22 cellular contexts compared by ENCODE assay signal in the genomic region with DNA sequence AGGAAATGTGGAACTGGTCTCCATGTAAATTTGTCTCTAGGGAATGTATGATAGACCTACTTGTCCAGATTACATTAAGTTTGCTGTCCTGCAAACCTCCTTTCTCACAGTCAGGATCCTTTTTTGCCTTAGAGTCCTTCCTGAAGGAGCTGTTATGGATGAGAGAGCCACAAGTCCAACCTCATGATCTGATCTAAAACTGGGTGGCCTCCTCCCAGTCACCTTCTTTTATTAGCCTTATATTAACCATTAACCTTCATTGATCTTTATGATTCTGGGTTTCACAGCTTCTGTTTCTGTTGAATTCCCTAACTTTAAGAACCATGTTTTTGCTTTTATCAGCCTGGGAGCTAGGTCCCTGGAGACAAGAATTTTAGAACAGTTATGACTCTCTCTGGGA.
"Had no signal": no experiment of that assay in that cellular context is flagged by ENCODE, and none has a peak within 500 bp of the region (broad histone marks: within the 10 kb centered on the region; RNA-seq: fewer than 3 reads in every experiment).

No MANE protein-coding gene starts in this region.

- H3K9ac ChIP-seq: neural progenitor cell, parathyroid adenoma had no signal

- H3K36me3 ChIP-seq: colonic mucosa, neural progenitor cell had no signal

- H3K27me3 ChIP-seq: colonic mucosa, esophagus squamous epithelium, gastroesophageal sphincter, neural progenitor cell, sigmoid colon, suprapubic skin, thyroid gland, upper lobe of left lung, vagina had no signal

- H2AFZ ChIP-seq: neural progenitor cell, parathyroid adenoma had no signal

- H3K4me2 ChIP-seq: neural progenitor cell had no signal

- FAIRE-seq: kidney had no signal

- DNase-seq: colonic mucosa; dermis blood vessel endothelial cell; esophagus squamous epithelium; foreskin fibroblast; glutamatergic neuron; kidney; mesenchymal stem cell; midbrain; occipital lobe; sigmoid colon; stimulated activated CD4-positive, alpha-beta T cell treated with anti-CD3 and anti-CD28 coated beads, Interleukin-12 subunit alpha, Interleukin-12 subunit beta, amount 100 ng/mL, for 4 hours; stimulated activated naive CD8-positive, alpha-beta T cell treated with anti-CD3 and anti-CD28 coated beads, Interleukin-15, Interleukin-2, amounts not matched to agents 100 U/mL and 50 U/mL, for 24 hours; thyroid gland had no signal

- H3K79me2 ChIP-seq: parathyroid adenoma had no signal

- ATAC-seq: gastroesophageal sphincter; natural killer cell treated with Interleukin-12 subunit alpha and Interleukin-12 subunit beta and Interleukin-15 and Interleukin-18, amount 100 ng/mL, for 72 hours; stimulated activated naive CD8-positive, alpha-beta T cell treated with anti-CD3 and anti-CD28 coated beads, Interleukin-15, Interleukin-2, amounts not matched to agents 100 U/mL and 50 U/mL, for 24 hours had no signal

- H3K27ac ChIP-seq: colonic mucosa, esophagus squamous epithelium, gastroesophageal sphincter, neural progenitor cell, parathyroid adenoma, sigmoid colon, skin epidermis, suprapubic skin, thyroid gland, vagina had no signal

- H3K4me3 ChIP-seq: colonic mucosa, esophagus squamous epithelium, gastroesophageal sphincter, lung, neural progenitor cell, sigmoid colon, skin epidermis, suprapubic skin, thyroid gland, upper lobe of left lung, vagina had no signal

- H3K9me3 ChIP-seq: colonic mucosa, esophagus squamous epithelium, gastroesophageal sphincter, sigmoid colon, suprapubic skin, thyroid gland, upper lobe of left lung, vagina had no signal

- H3K4me1 ChIP-seq: colonic mucosa, neural progenitor cell, parathyroid adenoma, vagina had no signal
